Comparison of ENCODE assay signal across 17 cellular contexts in genomic region chr13:103203750-103204330, GRCh38.
DNase-seq lines count a peak whose midpoint lies in the region; ATAC-seq and TF ChIP-seq lines count a peak whose summit lies in the region.
"Had no signal": no experiment of that assay in that cellular context is flagged by ENCODE, and none has a peak within 500 bp of the region (broad histone marks: within the 10 kb centered on the region; RNA-seq: fewer than 3 reads in every experiment).

No MANE protein-coding gene starts in this region.

- H3K4me3 Mint-ChIP-seq in CD8-positive, alpha-beta T cell = no peak overlapping the region
- H3K4me3 Mint-ChIP-seq: T-helper 2 cell treated with Interferon-gamma antibody and Interleukin-4, amounts not matched to agents 5 μg/mL and 100 μg/mL, for 36 hours had no signal

- H4K20me1 ChIP-seq in GM23248 (ENCODE audit: insufficient read depth) = no peaks in the 10 kb centered on the region

- intact Hi-C loops in left colon (cut with DNase I, micrococcal nuclease) = no loop called here
- intact Hi-C loops in CD8-positive, alpha-beta T cell (cut with DNase I, micrococcal nuclease) = no loop called here

- H3K9me3 Mint-ChIP-seq in CD8-positive, alpha-beta T cell = peaks cover 2% of the 10 kb centered on the region

- H3K79me2 ChIP-seq in GM23248 (ENCODE audit: insufficient read depth) = no peaks in the 10 kb centered on the region

- no peaks in the 10 kb centered on the region for H3K9me2 ChIP-seq in GM23248 (ENCODE audit: insufficient read depth)
- H3K9me2 ChIP-seq: SK-N-SH had no signal

- no peak overlapping the region for H3K9ac ChIP-seq in GM23248
- H3K9ac ChIP-seq: SK-N-SH had no signal

- peak; percentile 55 for ATAC-seq in left colon
- ATAC-seq in CD8-positive, alpha-beta T cell = no peak
- ATAC-seq: GM12878, Right ventricle myocardium inferior had no signal

- H3K4me1 Mint-ChIP-seq in CD8-positive, alpha-beta T cell (ENCODE audit: low read depth) = no peaks in the 10 kb centered on the region

- no peaks in the 10 kb centered on the region for H3K27me3 Mint-ChIP-seq in CD8-positive, alpha-beta T cell (ENCODE audit: low read depth)

- peak; percentile 83 for DNase-seq in G401 (ENCODE audit: low spot score)
- DNase-seq in NCI-H128 (lab: John Stamatoyannopoulos, UW; ENCODE audit: unreplicated experiment) = peak; percentile 45
- DNase-seq in NCI-H345 treated with DMSO at 0.1 percent for 48 hours (lab: John Stamatoyannopoulos, UW; ENCODE audit: unreplicated experiment) = peak; percentile 38
- DNase-seq in left colon = no peak
- no peak for DNase-seq in CD8-positive, alpha-beta T cell
- no peak for DNase-seq in GM23248
- no peak for DNase-seq in NK-92 (lab: John Stamatoyannopoulos, UW; ENCODE audit: unreplicated experiment)
- DNase-seq: ACHN, DND-41, HCEC 1CT, IMR-90, NCI-H1694 treated with DMSO at 0.1 percent for 48 hours, Peyer's patch, SK-N-SH had no signal

- TF ChIP-seq CTCF in CD8-positive, alpha-beta T cell (IDR thresholded peaks at IDR 0.05) = no peak

- H3K27ac ChIP-seq in CD8-positive, alpha-beta T cell (ENCODE audit: low read depth, low read length) = no peak overlapping the region
- no peak overlapping the region for H3K27ac ChIP-seq in GM23248
- H3K27ac ChIP-seq: Peyer's patch had no signal

- POLR2A ChIA-PET in CD8-positive, alpha-beta T cell (lab: Charles Lee) = no interaction called here

- H3F3A ChIP-seq in GM23248 (ENCODE audit: insufficient read depth) = no peaks in the 10 kb centered on the region

- H3K27me3 ChIP-seq in CD8-positive, alpha-beta T cell (ENCODE audit: insufficient read depth, low read length) = no peaks in the 10 kb centered on the region
- no peaks in the 10 kb centered on the region for H3K27me3 ChIP-seq in GM23248 (replicated peaks; ENCODE audit: insufficient read depth)
- H3K27me3 ChIP-seq: Peyer's patch had no signal

- H3K36me3 ChIP-seq in CD8-positive, alpha-beta T cell (ENCODE audit: insufficient read depth, low read length) = no peaks in the 10 kb centered on the region
- H3K36me3 ChIP-seq in GM23248 (ENCODE audit: low read depth) = no peaks in the 10 kb centered on the region
- H3K36me3 ChIP-seq: Peyer's patch had no signal

- H3K27ac Mint-ChIP-seq in CD8-positive, alpha-beta T cell = no peak overlapping the region
- H3K27ac Mint-ChIP-seq: T-helper 2 cell treated with Interferon-gamma antibody and Interleukin-4, amounts not matched to agents 5 μg/mL and 100 μg/mL, for 36 hours had no signal

- in situ Hi-C loops in G401 (cut with HindIII; ENCODE audit: low sequenced_read_pairs) (no loop called here), GM23248 (cut with MboI) (no loop called here)

- H3K4me2 ChIP-seq in GM23248 (ENCODE audit: unreplicated experiment) = no peak overlapping the region
- H3K4me2 ChIP-seq: SK-N-SH had no signal

- no peaks in the 10 kb centered on the region for H3K4me1 ChIP-seq in CD8-positive, alpha-beta T cell (ENCODE audit: insufficient read depth, low read length)
- no peaks in the 10 kb centered on the region for H3K4me1 ChIP-seq in GM23248 (ENCODE audit: insufficient read depth)
- H3K4me1 ChIP-seq: Peyer's patch had no signal

- CTCF ChIA-PET in CD8-positive, alpha-beta T cell (lab: Charles Lee) = no interaction called here

- H3K4me3 ChIP-seq in CD8-positive, alpha-beta T cell (ENCODE audit: low read depth, low read length) = no peak overlapping the region
- no peak overlapping the region for H3K4me3 ChIP-seq in GM23248
- H3K4me3 ChIP-seq: GM12878, Peyer's patch had no signal

- H2AFZ ChIP-seq in GM23248 = no peak overlapping the region

- H3K9me3 ChIP-seq in CD8-positive, alpha-beta T cell (ENCODE audit: low read length) = no peaks in the 10 kb centered on the region
- H3K9me3 ChIP-seq in GM23248 (ENCODE audit: low read depth) = no peaks in the 10 kb centered on the region
- H3K9me3 ChIP-seq: Peyer's patch, SK-N-SH had no signal

- H3K36me3 Mint-ChIP-seq in CD8-positive, alpha-beta T cell = no peaks in the 10 kb centered on the region

Comparison
In these comparisons a context has a peak if more than half of its experiments do, and no peak if none do; other contexts are left out.
1. DNase-seq: peak in G401 (single experiment), NCI-H128 (single experiment) and NCI-H345 treated with DMSO at 0.1 percent for 48 hours (single experiment); none in left colon (0 of 2), CD8-positive, alpha-beta T cell (0 of 7), GM23248 (single experiment) and NK-92 (single experiment).